Comparison of ENCODE assay signal across 10 cellular contexts in the genomic region with DNA sequence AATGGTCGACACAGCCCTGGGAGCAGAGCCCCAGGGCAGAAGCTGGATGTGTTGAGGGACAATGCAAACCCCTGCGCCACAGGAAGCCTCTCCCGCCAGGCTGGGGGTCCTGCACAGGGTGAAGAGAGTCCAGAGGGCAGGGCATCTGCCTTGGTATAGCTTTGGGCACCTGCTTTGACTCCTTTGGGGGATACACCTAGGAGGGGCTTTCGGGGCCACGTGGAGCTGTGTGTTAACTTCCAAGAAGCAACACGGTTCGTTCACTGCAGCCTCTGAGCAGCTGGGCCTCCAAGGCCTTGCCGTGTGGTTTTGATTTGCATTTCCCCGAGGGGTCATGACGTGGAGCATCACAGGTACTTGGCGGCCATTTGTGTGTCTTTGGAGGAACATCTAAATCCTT. TPM values are rescaled to one million over a fixed set of nuclear protein-coding genes. Genes with fewer than 3 reads are reported as not detected.
DNase-seq lines count a peak whose midpoint lies in the region; ATAC-seq and TF ChIP-seq lines count a peak whose summit lies in the region.
"Had no signal": no experiment of that assay in that cellular context is flagged by ENCODE, and none has a peak within 500 bp of the region (broad histone marks: within the 10 kb centered on the region; RNA-seq: fewer than 3 reads in every experiment).

No MANE protein-coding gene starts in this region.

- no peak overlapping the region for H3K27ac ChIP-seq in SK-N-SH (ENCODE audit: low read depth in 2 of 2, low read length in 1 of 2)
- H3K27ac ChIP-seq: pancreas had no signal

- no peak for TF ChIP-seq RAD21 in SK-N-SH (IDR thresholded peaks at IDR 0.05; ENCODE audit: low read length)

- H4K20me1 ChIP-seq in SK-N-SH (ENCODE audit: insufficient read depth), result no peaks in the 10 kb centered on the region

- no peak overlapping the region for H3K27ac Mint-ChIP-seq in activated CD4-positive, alpha-beta T cell treated with anti-CD3 and anti-CD28 coated beads, Interleukin-2, amount 10 ng/mL, durations not matched to agents 24 days and 14 days
- no peak overlapping the region for H3K27ac Mint-ChIP-seq in immature natural killer cell
- H3K27ac Mint-ChIP-seq: activated CD8-positive, alpha-beta T cell treated with anti-CD3 and anti-CD28 coated beads for 36 hours had no signal

- peaks cover 3% of the 10 kb centered on the region for H3F3A ChIP-seq in SK-N-SH (replicated peaks; ENCODE audit: insufficient read depth)

- no peaks in the 10 kb centered on the region for H3K9me3 ChIP-seq in SK-N-SH
- H3K9me3 ChIP-seq: pancreas had no signal

- H3K4me1 Mint-ChIP-seq in activated CD4-positive, alpha-beta T cell treated with anti-CD3 and anti-CD28 coated beads, Interleukin-2, amount 10 ng/mL, durations not matched to agents 24 days and 14 days, result peaks cover 6% of the 10 kb centered on the region
- H3K4me1 Mint-ChIP-seq in immature natural killer cell, result peaks cover 7 to 9% of the 10 kb centered on the region in 2 donors

- H3K36me3 Mint-ChIP-seq in activated CD4-positive, alpha-beta T cell treated with anti-CD3 and anti-CD28 coated beads, Interleukin-2, amount 10 ng/mL, durations not matched to agents 24 days and 14 days (ENCODE audit: low read depth), result peaks cover 2% of the 10 kb centered on the region
- peaks cover 0 to 4% (median 0%) of the 10 kb centered on the region in 3 donors for H3K36me3 Mint-ChIP-seq in immature natural killer cell

- peak; percentile 67 for ATAC-seq in GM18508 (IDR thresholded peaks at IDR 0.05; ENCODE audit: insufficient read depth, unreplicated experiment)
- peak; percentile 82 for ATAC-seq in GM21423 (IDR thresholded peaks at IDR 0.05; ENCODE audit: unreplicated experiment)
- ATAC-seq in HG03103 (IDR thresholded peaks at IDR 0.05; ENCODE audit: low read depth, unreplicated experiment), result peak; percentile 79
- ATAC-seq: activated CD8-positive, alpha-beta T cell treated with anti-CD3 and anti-CD28 coated beads for 36 hours; pancreas had no signal

- H3K9me3 Mint-ChIP-seq in activated CD4-positive, alpha-beta T cell treated with anti-CD3 and anti-CD28 coated beads, Interleukin-2, amount 10 ng/mL, durations not matched to agents 24 days and 14 days, result no peaks in the 10 kb centered on the region
- no peaks in the 10 kb centered on the region for H3K9me3 Mint-ChIP-seq in immature natural killer cell
- H3K9me3 Mint-ChIP-seq: activated CD8-positive, alpha-beta T cell treated with anti-CD3 and anti-CD28 coated beads for 36 hours had no signal

- no peak overlapping the region for H3K4me2 ChIP-seq in SK-N-SH

- no peak overlapping the region for H3K4me3 ChIP-seq in SK-N-SH (ENCODE audit: low read depth in 2 of 2, low read length in 1 of 2)
- H3K4me3 ChIP-seq: pancreas had no signal

- no peaks in the 10 kb centered on the region for H3K9me2 ChIP-seq in SK-N-SH

- CTCF ChIA-PET in SK-N-SH (lab: Yijun Ruan, JAX), result no interaction called here

- H3K4me3 Mint-ChIP-seq in activated CD4-positive, alpha-beta T cell treated with anti-CD3 and anti-CD28 coated beads, Interleukin-2, amount 10 ng/mL, durations not matched to agents 24 days and 14 days, result no peak overlapping the region
- H3K4me3 Mint-ChIP-seq in immature natural killer cell, result no peak overlapping the region
- H3K4me3 Mint-ChIP-seq: activated CD8-positive, alpha-beta T cell treated with anti-CD3 and anti-CD28 coated beads for 36 hours had no signal

- no peak overlapping the region for H3K9ac ChIP-seq in SK-N-SH

- H3K27me3 Mint-ChIP-seq in activated CD4-positive, alpha-beta T cell treated with anti-CD3 and anti-CD28 coated beads, Interleukin-2, amount 10 ng/mL, durations not matched to agents 24 days and 14 days, result no peaks in the 10 kb centered on the region
- H3K27me3 Mint-ChIP-seq in immature natural killer cell (ENCODE audit: low read depth in 3 of 3), result peaks cover 0 to 7% (median 4%) of the 10 kb centered on the region in 3 donors
- H3K27me3 Mint-ChIP-seq: activated CD8-positive, alpha-beta T cell treated with anti-CD3 and anti-CD28 coated beads for 36 hours had no signal

- TF ChIP-seq EP300 in SK-N-SH (IDR thresholded peaks at IDR 0.05; ENCODE audit: borderline replicate concordance in 1 of 2, low read depth in 1 of 2, low read length in 1 of 2), result no peak

- DNase-seq in germinal center (ENCODE audit: low spot score), result peak; percentile 75
- DNase-seq in SK-N-SH, result no peak
- DNase-seq in NCI-H128 (lab: John Stamatoyannopoulos, UW; ENCODE audit: unreplicated experiment), result no peak
- no peak for DNase-seq in activated CD4-positive, alpha-beta T cell treated with anti-CD3 and anti-CD28 coated beads, Interleukin-2, amount 10 ng/mL, durations not matched to agents 24 days and 14 days
- DNase-seq in immature natural killer cell, result no peak
- DNase-seq: activated CD8-positive, alpha-beta T cell treated with anti-CD3 and anti-CD28 coated beads for 36 hours had no signal

- 89% methylated on average over 11 of the region's 11 CpGs for WGBS in SK-N-SH (ENCODE audit: low lambda C conversion rate)

- no peaks in the 10 kb centered on the region for H3K79me2 ChIP-seq in SK-N-SH (ENCODE audit: insufficient read depth)

- no peaks in the 10 kb centered on the region for H3K27me3 ChIP-seq in SK-N-SH (ENCODE audit: insufficient read depth)
- H3K27me3 ChIP-seq: pancreas had no signal

- POLR2A ChIA-PET in SK-N-SH (lab: Yijun Ruan, JAX), result no interaction called here

- H3K4me1 ChIP-seq in SK-N-SH (ENCODE audit: control insufficient read depth in 1 of 2, insufficient read depth in 2 of 2, low read depth in 1 of 2, low read length in 1 of 2), result no peaks in the 10 kb centered on the region; a peak in 1 of 4 replicates
- H3K4me1 ChIP-seq: pancreas had no signal

- TF ChIP-seq CTCF in SK-N-SH (IDR thresholded peaks at IDR 0.05), result no peak

- intact Hi-C loops in activated CD4-positive, alpha-beta T cell treated with anti-CD3 and anti-CD28 coated beads, Interleukin-2, amount 10 ng/mL, durations not matched to agents 24 days and 14 days (cut with micrococcal nuclease), result no loop called here

- no peak overlapping the region for H2AFZ ChIP-seq in SK-N-SH (ENCODE audit: low read depth)

- peaks cover 0 to 28% of the 10 kb centered on the region in 2 experiments for H3K36me3 ChIP-seq in SK-N-SH (replicated peaks in 1 of 2; ENCODE audit: control insufficient read depth in 1 of 2, insufficient read depth in 2 of 2, low read length in 1 of 2)

TF ChIP-seq in SK-N-SH, 30 proteins besides CTCF, POLR2A, EP300 and RAD21 (continues in another document):
- no peak for TF ChIP-seq ELF1 (IDR thresholded peaks at IDR 0.05)
- TF ChIP-seq, protein P1, sequence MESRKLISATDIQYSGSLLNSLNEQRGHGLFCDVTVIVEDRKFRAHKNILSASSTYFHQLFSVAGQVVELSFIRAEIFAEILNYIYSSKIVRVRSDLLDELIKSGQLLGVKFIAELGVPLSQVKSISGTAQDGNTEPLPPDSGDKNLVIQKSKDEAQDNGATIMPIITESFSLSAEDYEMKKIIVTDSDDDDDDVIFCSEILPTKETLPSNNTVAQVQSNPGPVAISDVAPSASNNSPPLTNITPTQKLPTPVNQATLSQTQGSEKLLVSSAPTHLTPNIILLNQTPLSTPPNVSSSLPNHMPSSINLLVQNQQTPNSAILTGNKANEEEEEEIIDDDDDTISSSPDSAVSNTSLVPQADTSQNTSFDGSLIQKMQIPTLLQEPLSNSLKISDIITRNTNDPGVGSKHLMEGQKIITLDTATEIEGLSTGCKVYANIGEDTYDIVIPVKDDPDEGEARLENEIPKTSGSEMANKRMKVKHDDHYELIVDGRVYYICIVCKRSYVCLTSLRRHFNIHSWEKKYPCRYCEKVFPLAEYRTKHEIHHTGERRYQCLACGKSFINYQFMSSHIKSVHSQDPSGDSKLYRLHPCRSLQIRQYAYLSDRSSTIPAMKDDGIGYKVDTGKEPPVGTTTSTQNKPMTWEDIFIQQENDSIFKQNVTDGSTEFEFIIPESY (IDR thresholded peaks at IDR 0.05; ENCODE audit: borderline replicate concordance, low read depth), result no peak
- no peak for TF ChIP-seq USF2 (IDR thresholded peaks at IDR 0.05; ENCODE audit: borderline replicate concordance, low read depth, low read length)
- TF ChIP-seq TCF12 (IDR thresholded peaks at IDR 0.05), result no peak

RNA-seq across cellular contexts. Expression of gene PUS1, which starts 5.8 kb away (rescaled TPM):
- polyA plus RNA-seq in SK-N-SH (2012; rRNA removed) (52.1 and 53.1 TPM in 2 replicates), immature natural killer cell (10 to 100 TPM in 1 of 3 donors, 1 to 10 TPM in 2; 4.4 to 14.5 (median 6.2) TPM)
- polyA plus RNA-seq in SK-N-SH (2012; cell fraction: cytosol; rRNA removed), result 25.7 and 36.2 TPM in 2 replicates
- 101 and 115 TPM in 2 replicates for polyA plus RNA-seq in SK-N-SH (2012; cell fraction: nucleus; rRNA removed)
- total RNA-seq in activated CD4-positive, alpha-beta T cell treated with anti-CD3 and anti-CD28 coated beads, Interleukin-2, amount 10 ng/mL, durations not matched to agents 24 days and 14 days, result 91.6 and 97.0 TPM in 2 replicates

RNA-seq across cellular contexts. Expression of gene EP400, which starts 26.5 kb away (rescaled TPM):
- polyA plus RNA-seq in SK-N-SH (2012; rRNA removed), result 5.4 and 7.0 TPM in 2 replicates
- 8.4 and 9.4 TPM in 2 replicates for polyA plus RNA-seq in SK-N-SH (2012; cell fraction: cytosol; rRNA removed)
- polyA plus RNA-seq in SK-N-SH (2012; cell fraction: nucleus; rRNA removed), result 33.1 and 41.9 TPM in 2 replicates
- 66.2 and 66.5 TPM in 2 replicates for total RNA-seq in activated CD4-positive, alpha-beta T cell treated with anti-CD3 and anti-CD28 coated beads, Interleukin-2, amount 10 ng/mL, durations not matched to agents 24 days and 14 days
- polyA plus RNA-seq in immature natural killer cell, result 1 to 10 TPM in 1 of 3 donors, under 1 TPM in 2; 0.05 to 4.1 (median 0.74) TPM

RNA-seq across cellular contexts. Expression of gene ULK1, which starts 28.8 kb away (rescaled TPM):
- 6.0 and 10.7 TPM in 2 replicates for polyA plus RNA-seq in SK-N-SH (2012; rRNA removed)
- 4.0 and 5.9 TPM in 2 replicates for polyA plus RNA-seq in SK-N-SH (2012; cell fraction: cytosol; rRNA removed)
- polyA plus RNA-seq in SK-N-SH (2012; cell fraction: nucleus; rRNA removed), result 56.6 and 64.4 TPM in 2 replicates
- 25.3 and 25.7 TPM in 2 replicates for total RNA-seq in activated CD4-positive, alpha-beta T cell treated with anti-CD3 and anti-CD28 coated beads, Interleukin-2, amount 10 ng/mL, durations not matched to agents 24 days and 14 days
- polyA plus RNA-seq in immature natural killer cell, result 1 to 10 TPM in 1 of 3 donors, under 1 TPM in 1, not detected in 1; 0.36 to 1.2 TPM
